In genomic region chr3:13853256-13853977, GRCh38 we compare ENCODE assay signal across 1 cellular context.
TF ChIP-seq lines count a peak whose summit lies in the region.

No MANE protein-coding gene starts in this region.

TF ChIP-seq in HCT116, 20 proteins besides CTCF, POLR2A, EP300 and RAD21:
- TF ChIP-seq SP1 (IDR thresholded peaks at IDR 0.05; ENCODE audit: low read depth), result no peak
- TF ChIP-seq, protein P1, sequence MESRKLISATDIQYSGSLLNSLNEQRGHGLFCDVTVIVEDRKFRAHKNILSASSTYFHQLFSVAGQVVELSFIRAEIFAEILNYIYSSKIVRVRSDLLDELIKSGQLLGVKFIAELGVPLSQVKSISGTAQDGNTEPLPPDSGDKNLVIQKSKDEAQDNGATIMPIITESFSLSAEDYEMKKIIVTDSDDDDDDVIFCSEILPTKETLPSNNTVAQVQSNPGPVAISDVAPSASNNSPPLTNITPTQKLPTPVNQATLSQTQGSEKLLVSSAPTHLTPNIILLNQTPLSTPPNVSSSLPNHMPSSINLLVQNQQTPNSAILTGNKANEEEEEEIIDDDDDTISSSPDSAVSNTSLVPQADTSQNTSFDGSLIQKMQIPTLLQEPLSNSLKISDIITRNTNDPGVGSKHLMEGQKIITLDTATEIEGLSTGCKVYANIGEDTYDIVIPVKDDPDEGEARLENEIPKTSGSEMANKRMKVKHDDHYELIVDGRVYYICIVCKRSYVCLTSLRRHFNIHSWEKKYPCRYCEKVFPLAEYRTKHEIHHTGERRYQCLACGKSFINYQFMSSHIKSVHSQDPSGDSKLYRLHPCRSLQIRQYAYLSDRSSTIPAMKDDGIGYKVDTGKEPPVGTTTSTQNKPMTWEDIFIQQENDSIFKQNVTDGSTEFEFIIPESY (IDR thresholded peaks at IDR 0.05; ENCODE audit: extremely low read depth, insufficient replicate concordance, low read length), result no peak
- no peak for TF ChIP-seq FOSL1 (IDR thresholded peaks at IDR 0.05; ENCODE audit: low read depth)
- no peak for TF ChIP-seq SRF (IDR thresholded peaks at IDR 0.05; ENCODE audit: low read depth)
- TF ChIP-seq, protein P2, sequence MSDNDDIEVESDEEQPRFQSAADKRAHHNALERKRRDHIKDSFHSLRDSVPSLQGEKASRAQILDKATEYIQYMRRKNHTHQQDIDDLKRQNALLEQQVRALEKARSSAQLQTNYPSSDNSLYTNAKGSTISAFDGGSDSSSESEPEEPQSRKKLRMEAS (IDR thresholded peaks at IDR 0.05), result no peak
- TF ChIP-seq SIN3A (IDR thresholded peaks at IDR 0.05; ENCODE audit: low read depth), result no peak
- no peak for TF ChIP-seq ELF1 (IDR thresholded peaks at IDR 0.05; ENCODE audit: borderline replicate concordance, low read depth)
- no peak for TF ChIP-seq EZH2 (IDR thresholded peaks at IDR 0.05)
- no peak for TF ChIP-seq CBX3 (IDR thresholded peaks at IDR 0.05; ENCODE audit: low read depth)
- no peak; the same call in 1 of the 2 replicates for TF ChIP-seq ZFX (IDR thresholded peaks at IDR 0.05)
- TF ChIP-seq JUND (IDR thresholded peaks at IDR 0.05), result no peak
- no peak for TF ChIP-seq YY1 (IDR thresholded peaks at IDR 0.05; ENCODE audit: extremely low read depth, insufficient replicate concordance, low read depth, low read length)
